Comparison of ENCODE assay signal across 1 cellular context in the genomic region with DNA sequence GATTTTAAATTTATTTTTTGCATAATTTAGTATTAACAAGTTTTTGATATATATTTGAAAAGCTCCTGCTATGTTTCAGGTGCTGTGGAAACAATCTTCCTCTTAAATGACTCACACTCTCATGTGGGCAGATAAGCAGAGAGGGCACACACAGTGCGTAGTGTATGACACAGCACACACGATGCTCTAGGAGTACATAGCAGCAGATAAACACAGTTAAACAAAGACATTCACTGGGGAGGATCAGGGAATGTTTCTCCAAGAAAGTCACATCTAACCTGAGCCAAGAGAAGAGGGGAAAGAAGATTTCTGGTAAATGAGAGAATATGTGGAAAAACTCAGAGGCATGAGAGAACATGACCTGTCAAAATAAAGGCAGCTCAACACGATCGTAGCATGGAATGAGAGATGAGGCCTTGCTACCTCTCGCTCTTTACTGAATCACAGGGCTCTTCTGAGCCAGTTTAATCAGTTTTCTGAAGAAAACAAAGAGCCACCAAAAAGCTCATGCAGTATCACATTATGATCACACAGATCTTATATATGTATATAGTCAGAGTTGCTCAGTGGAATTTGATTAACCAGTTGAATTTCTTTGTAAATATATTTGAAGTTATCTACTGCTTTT.
TF ChIP-seq lines count a peak whose summit lies in the region.

No MANE protein-coding gene starts in this region.

TF ChIP-seq in H1, 55 proteins besides CTCF, POLR2A, EP300 and RAD21 (continued from another document):
- no peak for TF ChIP-seq BCL11A (IDR thresholded peaks at IDR 0.05; ENCODE audit: low read depth in 2 of 2, low read length in 2 of 2)
- no peak for TF ChIP-seq SIRT6 (IDR thresholded peaks at IDR 0.05; ENCODE audit: low read length)
- no peak for TF ChIP-seq CTBP2 (IDR thresholded peaks at IDR 0.05; ENCODE audit: borderline replicate concordance, insufficient read depth, insufficient read length, low read length)
- TF ChIP-seq BRCA1 (IDR thresholded peaks at IDR 0.05; ENCODE audit: low read depth, low read length), result no peak
- no peak for TF ChIP-seq SIN3A (conservative IDR thresholded peaks at IDR 0.05 in 1 of 2, IDR thresholded peaks at IDR 0.05 in 1 of 2; ENCODE audit: low read depth in 1 of 2, low read length in 2 of 2)
- no peak for TF ChIP-seq CEBPB (IDR thresholded peaks at IDR 0.05; ENCODE audit: low read depth, low read length)
- no peak for TF ChIP-seq SUZ12 (IDR thresholded peaks at IDR 0.05; ENCODE audit: low read length)
- no peak for TF ChIP-seq SP4 (IDR thresholded peaks at IDR 0.05; ENCODE audit: low read length)
